In the genomic region with DNA sequence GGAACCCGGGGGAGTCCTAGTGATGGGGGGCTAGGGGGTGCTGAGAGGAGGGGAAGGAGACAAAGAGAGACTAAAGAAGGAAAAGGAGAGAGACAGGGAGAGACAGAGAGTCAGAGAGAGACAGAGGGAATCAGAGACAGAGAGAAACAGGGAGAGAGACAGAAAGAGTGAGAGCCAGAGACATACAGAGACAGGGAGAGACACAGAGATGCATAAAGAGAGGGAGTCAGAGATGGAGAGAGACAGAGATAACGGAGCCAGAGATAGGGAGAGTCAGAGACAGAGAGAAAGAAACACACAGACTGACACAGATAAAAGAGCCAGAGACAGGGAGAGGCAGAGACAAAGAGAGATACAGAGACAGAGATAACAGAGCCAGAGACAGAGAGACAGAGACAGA, we compare ENCODE assay signal across 15 cellular contexts. TPM values are rescaled to one million over a fixed set of nuclear protein-coding genes. Genes with fewer than 3 reads are reported as not detected.
DNase-seq lines count a peak whose midpoint lies in the region; ATAC-seq and TF ChIP-seq lines count a peak whose summit lies in the region.
"Had no signal": no experiment of that assay in that cellular context is flagged by ENCODE, and none has a peak within 500 bp of the region (broad histone marks: within the 10 kb centered on the region; RNA-seq: fewer than 3 reads in every experiment).

No MANE protein-coding gene starts in this region.

- no TSS peak for BruUV-seq in Calu3 (replicated peaks; lab: Mats Ljungman, UMichigan)

- H2AFZ ChIP-seq in GM23338 = no peak overlapping the region
- H2AFZ ChIP-seq in neural progenitor cell (replicated peaks) = no peak overlapping the region

- H4K20me1 ChIP-seq in GM23338 (replicated peaks; ENCODE audit: insufficient read depth) = no peaks in the 10 kb centered on the region
- H4K20me1 ChIP-seq in neural progenitor cell (ENCODE audit: low read depth) = peaks cover 11% of the 10 kb centered on the region

- TF ChIP-seq CTCF in Calu3 (IDR thresholded peaks at IDR 0.05; ENCODE audit: unreplicated experiment) = no peak
- no peak for TF ChIP-seq CTCF in GM23338 (conservative IDR thresholded peaks at IDR 0.05; ENCODE audit: low read depth in 2 of 2)
- no peak for TF ChIP-seq CTCF in neural progenitor cell (IDR thresholded peaks at IDR 0.05)

- H3K9me2 ChIP-seq in GM23338 (ENCODE audit: insufficient read depth) = no peaks in the 10 kb centered on the region

- no peaks in the 10 kb centered on the region for H3K36me3 ChIP-seq in GM23338 (ENCODE audit: insufficient read depth)
- no peaks in the 10 kb centered on the region for H3K36me3 ChIP-seq in neural progenitor cell
- H3K36me3 ChIP-seq: HAP-1 had no signal

- H3K4me3 Mint-ChIP-seq in Calu3 (ENCODE audit: low read depth, unreplicated experiment) = peak overlapping the region; percentile 90
- H3K4me3 Mint-ChIP-seq in GM23338 = peak overlapping the region; percentile 74; the same call in 2 of the 3 replicates
- peak overlapping the region; percentile 83 for H3K4me3 Mint-ChIP-seq in neural progenitor cell

- ATAC-seq in GM23338 = no peak

- H3K4me3 ChIP-seq in GM23338 (no peak overlapping the region), neural progenitor cell (no peak overlapping the region)

- CTCF ChIA-PET in Calu3 (lab: Charles Lee) = interaction anchor here (0.8 kb wide), 1 partner anchor 44 kb away, joined by 11 read pairs; no protein-coding TSS in a partner anchor

- DNase-seq in Calu3 (no peak), GM23338 (ENCODE audit: low spot score) (no peak), caudate nucleus (lab: John Stamatoyannopoulos, UW) (no peak), neural progenitor cell (ENCODE audit: low spot score) (no peak), head of caudate nucleus (no peak), GM19238 (ENCODE audit: insufficient read length, low spot score) (no peak)
- DNase-seq in stimulated activated CD4-positive, alpha-beta T cell treated with anti-CD3 and anti-CD28 coated beads, Interleukin-4, amount 100 ng/mL, for 4 hours = no peak
- DNase-seq: activated CD8-positive, alpha-beta memory T cell treated with anti-CD3 and anti-CD28 coated beads for 24 hours; activated naive CD4-positive, alpha-beta T cell; central memory CD4-positive, alpha-beta T cell; stimulated activated CD4-positive, alpha-beta T cell treated with anti-CD3 and anti-CD28 coated beads, Interleukin-2, amount 100 ng/mL, for 24 hours had no signal

- H3K9me3 Mint-ChIP-seq in Calu3 (ENCODE audit: low read depth, unreplicated experiment) = no peaks in the 10 kb centered on the region
- H3K9me3 Mint-ChIP-seq in GM23338 = peaks cover 44% of the 10 kb centered on the region
- H3K9me3 Mint-ChIP-seq in neural progenitor cell = peaks cover 2% of the 10 kb centered on the region

- H3K4me1 Mint-ChIP-seq in Calu3 (ENCODE audit: low read depth, unreplicated experiment) (peaks cover 30% of the 10 kb centered on the region), GM23338 (peaks cover 22% of the 10 kb centered on the region), neural progenitor cell (peaks cover 23% of the 10 kb centered on the region)

- H3K4me1 ChIP-seq in GM23338 (ENCODE audit: insufficient read depth) (peaks cover 30% of the 10 kb centered on the region), neural progenitor cell (peaks cover 9% of the 10 kb centered on the region)

- H3K79me2 ChIP-seq in GM23338 (replicated peaks; ENCODE audit: insufficient read depth) = no peaks in the 10 kb centered on the region
- no peaks in the 10 kb centered on the region for H3K79me2 ChIP-seq in neural progenitor cell (ENCODE audit: low read depth)

- H3K4me2 ChIP-seq in GM23338 (peak overlapping the region; percentile 49; the same call in 1 of the 2 replicates), neural progenitor cell (no peak overlapping the region)

- H3F3A ChIP-seq in GM23338 (replicated peaks; ENCODE audit: low read depth) (peaks cover 10% of the 10 kb centered on the region), neural progenitor cell (ENCODE audit: low read depth) (peaks cover 21% of the 10 kb centered on the region)

- H3K9ac ChIP-seq in neural progenitor cell = no peak overlapping the region

- intact Hi-C loops in Calu3 (cut with micrococcal nuclease; ENCODE audit: unreplicated experiment) (no loop called here), head of caudate nucleus (cut with DNase I) (no loop called here)

- H3K27me3 Mint-ChIP-seq in Calu3 (ENCODE audit: unreplicated experiment) (peaks cover 45% of the 10 kb centered on the region), GM23338 (ENCODE audit: insufficient read depth, low read depth, poor library complexity) (peaks cover 42% of the 10 kb centered on the region), neural progenitor cell (ENCODE audit: insufficient read depth, low read depth) (peaks cover 39% of the 10 kb centered on the region)

- no peaks in the 10 kb centered on the region for H3K9me3 ChIP-seq in neural progenitor cell (ENCODE audit: low read depth)
- H3K9me3 ChIP-seq: HAP-1 had no signal

- H3K27ac ChIP-seq in GM23338 (ENCODE audit: low read depth) (no peak overlapping the region), caudate nucleus (ENCODE audit: low read depth, low read length) (peak overlapping the region; percentile 70), neural progenitor cell (no peak overlapping the region)

- H3K36me3 Mint-ChIP-seq in Calu3 (ENCODE audit: insufficient read depth, unreplicated experiment) (peaks cover 18% of the 10 kb centered on the region), GM23338 (ENCODE audit: low read depth) (peaks cover 19% of the 10 kb centered on the region), neural progenitor cell (peaks cover 2% of the 10 kb centered on the region)

- H3K27ac Mint-ChIP-seq in Calu3 (ENCODE audit: unreplicated experiment) (peak overlapping the region; percentile 97), GM23338 (no peak overlapping the region), neural progenitor cell (no peak overlapping the region)

- H3K27me3 ChIP-seq in GM23338 (ENCODE audit: insufficient read depth) (peaks cover 41% of the 10 kb centered on the region), neural progenitor cell (peaks cover 58% of the 10 kb centered on the region)

TF ChIP-seq in GM23338, 12 proteins besides CTCF, POLR2A, EP300 and RAD21 (continues in another document):
- no peak for TF ChIP-seq EZH2phosphoT487 (IDR thresholded peaks at IDR 0.05; ENCODE audit: unreplicated experiment)
- TF ChIP-seq CREB1 (CRISPR knock-in tag; IDR thresholded peaks at IDR 0.05; ENCODE audit: low read depth) = no peak
- TF ChIP-seq, protein P1, sequence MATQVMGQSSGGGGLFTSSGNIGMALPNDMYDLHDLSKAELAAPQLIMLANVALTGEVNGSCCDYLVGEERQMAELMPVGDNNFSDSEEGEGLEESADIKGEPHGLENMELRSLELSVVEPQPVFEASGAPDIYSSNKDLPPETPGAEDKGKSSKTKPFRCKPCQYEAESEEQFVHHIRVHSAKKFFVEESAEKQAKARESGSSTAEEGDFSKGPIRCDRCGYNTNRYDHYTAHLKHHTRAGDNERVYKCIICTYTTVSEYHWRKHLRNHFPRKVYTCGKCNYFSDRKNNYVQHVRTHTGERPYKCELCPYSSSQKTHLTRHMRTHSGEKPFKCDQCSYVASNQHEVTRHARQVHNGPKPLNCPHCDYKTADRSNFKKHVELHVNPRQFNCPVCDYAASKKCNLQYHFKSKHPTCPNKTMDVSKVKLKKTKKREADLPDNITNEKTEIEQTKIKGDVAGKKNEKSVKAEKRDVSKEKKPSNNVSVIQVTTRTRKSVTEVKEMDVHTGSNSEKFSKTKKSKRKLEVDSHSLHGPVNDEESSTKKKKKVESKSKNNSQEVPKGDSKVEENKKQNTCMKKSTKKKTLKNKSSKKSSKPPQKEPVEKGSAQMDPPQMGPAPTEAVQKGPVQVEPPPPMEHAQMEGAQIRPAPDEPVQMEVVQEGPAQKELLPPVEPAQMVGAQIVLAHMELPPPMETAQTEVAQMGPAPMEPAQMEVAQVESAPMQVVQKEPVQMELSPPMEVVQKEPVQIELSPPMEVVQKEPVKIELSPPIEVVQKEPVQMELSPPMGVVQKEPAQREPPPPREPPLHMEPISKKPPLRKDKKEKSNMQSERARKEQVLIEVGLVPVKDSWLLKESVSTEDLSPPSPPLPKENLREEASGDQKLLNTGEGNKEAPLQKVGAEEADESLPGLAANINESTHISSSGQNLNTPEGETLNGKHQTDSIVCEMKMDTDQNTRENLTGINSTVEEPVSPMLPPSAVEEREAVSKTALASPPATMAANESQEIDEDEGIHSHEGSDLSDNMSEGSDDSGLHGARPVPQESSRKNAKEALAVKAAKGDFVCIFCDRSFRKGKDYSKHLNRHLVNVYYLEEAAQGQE (IDR thresholded peaks at IDR 0.05; ENCODE audit: unreplicated experiment) = no peak
- TF ChIP-seq JUNB (IDR thresholded peaks at IDR 0.05; ENCODE audit: unreplicated experiment) = no peak
- TF ChIP-seq ZNF331 (CRISPR knock-in tag; IDR thresholded peaks at IDR 0.05; ENCODE audit: low read depth) = no peak
- TF ChIP-seq, protein P2, sequence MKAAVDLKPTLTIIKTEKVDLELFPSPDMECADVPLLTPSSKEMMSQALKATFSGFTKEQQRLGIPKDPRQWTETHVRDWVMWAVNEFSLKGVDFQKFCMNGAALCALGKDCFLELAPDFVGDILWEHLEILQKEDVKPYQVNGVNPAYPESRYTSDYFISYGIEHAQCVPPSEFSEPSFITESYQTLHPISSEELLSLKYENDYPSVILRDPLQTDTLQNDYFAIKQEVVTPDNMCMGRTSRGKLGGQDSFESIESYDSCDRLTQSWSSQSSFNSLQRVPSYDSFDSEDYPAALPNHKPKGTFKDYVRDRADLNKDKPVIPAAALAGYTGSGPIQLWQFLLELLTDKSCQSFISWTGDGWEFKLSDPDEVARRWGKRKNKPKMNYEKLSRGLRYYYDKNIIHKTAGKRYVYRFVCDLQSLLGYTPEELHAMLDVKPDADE (IDR thresholded peaks at IDR 0.05) = no peak
- no peak for TF ChIP-seq POLR2AphosphoS5 (IDR thresholded peaks at IDR 0.05; ENCODE audit: low read depth)
- no peak for TF ChIP-seq NANOG (IDR thresholded peaks at IDR 0.05; ENCODE audit: borderline replicate concordance)

RNA-seq across cellular contexts. Expression of a gene that starts 1.5 kb away (rescaled TPM):
- 0.92 and 1.6 TPM in 2 replicates for total RNA-seq in Calu3 (2022)
- total RNA-seq in GM23338 (2014; rRNA removed; shearing (Covaris generic)) = 5.3 and 9.1 TPM in 2 replicates
- polyA plus RNA-seq in GM23338 (2016; fragmentation: Nextera tagmentation; extraction: Ambion mirVana) = 2.6 and 2.8 TPM in 2 replicates
- total RNA-seq in neural progenitor cell (ENCODE audit: low replicate concordance) = 0.28 and 1.7 TPM in 2 replicates

RNA-seq across cellular contexts. Expression of a gene that starts 27.2 kb away (rescaled TPM):
- total RNA-seq in Calu3 (2022) = 1.4 and 1.5 TPM in 2 replicates
- total RNA-seq in GM23338 (2014; rRNA removed; shearing (Covaris generic)) = 31.1 and 41.7 TPM in 2 replicates
- polyA plus RNA-seq in GM23338 (2016; fragmentation: Nextera tagmentation; extraction: Ambion mirVana) = 32.9 and 34.6 TPM in 2 replicates
- 2.4 and 7.3 TPM in 2 replicates for total RNA-seq in neural progenitor cell (ENCODE audit: low replicate concordance)
- total RNA-seq: glomerular endothelial cell, RPMI7951 had no signal
- polyA plus RNA-seq: keratinocyte had no signal

RNA-seq across cellular contexts. Expression of a gene that starts 47.8 kb away (rescaled TPM):
- total RNA-seq in Calu3 (2022) = not detected in 2 replicates
- 2.8 and 3.1 TPM in 2 replicates for total RNA-seq in GM23338 (2014; rRNA removed; shearing (Covaris generic))
- 6.1 and 6.3 TPM in 2 replicates for polyA plus RNA-seq in GM23338 (2016; fragmentation: Nextera tagmentation; extraction: Ambion mirVana)
- total RNA-seq in neural progenitor cell (ENCODE audit: low replicate concordance) = 0.19 TPM in 1 of 2 replicates, not detected in the other
- total RNA-seq: glomerular endothelial cell, RPMI7951 had no signal
